Comparison of ENCODE assay signal across 8 cellular contexts in genomic region chr2:39513641-39514094, GRCh38.
DNase-seq lines count a peak whose midpoint lies in the region; ATAC-seq and TF ChIP-seq lines count a peak whose summit lies in the region.

No MANE protein-coding gene starts in this region.

- H3K9me3 ChIP-seq in Panc1 (ENCODE audit: control insufficient read depth, insufficient read depth, low read depth, low read length) = no peaks in the 10 kb centered on the region

- no TSS peak for BruUV-seq in Panc1 (replicated peaks; lab: Mats Ljungman, UMichigan)

- peak; percentile 87 for ATAC-seq in GM19351 (IDR thresholded peaks at IDR 0.05; ENCODE audit: unreplicated experiment)
- ATAC-seq in HG03432 (IDR thresholded peaks at IDR 0.05; ENCODE audit: unreplicated experiment) = peak; percentile 97
- ATAC-seq in Panc1 = peak; percentile 85

- no peak overlapping the region for H3K27ac ChIP-seq in Panc1 (ENCODE audit: low read length)

- no peak overlapping the region for H3K4me3 ChIP-seq in Panc1 (ENCODE audit: low read depth in 2 of 2, low read length in 2 of 2)

- no peaks in the 10 kb centered on the region for H3K4me1 ChIP-seq in Panc1 (ENCODE audit: control insufficient read depth, insufficient read depth, low read length)

- no peaks in the 10 kb centered on the region for H3K36me3 ChIP-seq in Panc1 (ENCODE audit: control insufficient read depth, insufficient read depth, low read length)

- DNase-seq in DMS153 treated with DMSO at 0.1 percent for 48 hours (lab: John Stamatoyannopoulos, UW; ENCODE audit: unreplicated experiment) = peak; percentile 35
- DNase-seq in Panc1 (ENCODE audit: low read depth, low spot score) = no peak
- DNase-seq in amygdala (lab: John Stamatoyannopoulos, UW) = peak in 31 of 56 donors; percentile 7 to 77 (median 27)
- peak; percentile 82 for DNase-seq in iPS-NIHi11 (ENCODE audit: low spot score)
- peak; percentile 65 to 69 for DNase-seq in stimulated activated CD4-positive, alpha-beta T cell treated with anti-CD3 and anti-CD28 coated beads, Interleukin-15, amount 100 ng/mL, for 48 hours (ENCODE audit: low read depth in 2 of 2)
- no peak for DNase-seq in HuH-7.5 (ENCODE audit: low spot score)

- in situ Hi-C loops in Panc1 (cut with HindIII; ENCODE audit: low pct_unique_long_range_greater_than_20kb, low sequenced_read_pairs) = no loop called here

- CTCF ChIA-PET in Panc1 (lab: Charles Lee) = no interaction called here

- POLR2A ChIA-PET in Panc1 (lab: Charles Lee) = no interaction called here

- TF ChIP-seq CTCF in Panc1 (IDR thresholded peaks at IDR 0.05) = peak; percentile 74

- H3K27me3 ChIP-seq in Panc1 (ENCODE audit: control insufficient read depth, insufficient read depth, low read length) = no peaks in the 10 kb centered on the region

- intact Hi-C loops in Panc1 (cut with micrococcal nuclease; ENCODE audit: unreplicated experiment) = loop anchor here (5.0 kb wide), 1 partner anchor 184 kb away; no protein-coding TSS in a partner anchor

Comparison
In these comparisons a context has a peak if more than half of its experiments do, and no peak if none do; other contexts are left out.
1. DNase-seq: peak in DMS153 treated with DMSO at 0.1 percent for 48 hours (single experiment), amygdala (31 of 56), iPS-NIHi11 (single experiment) and stimulated activated CD4-positive, alpha-beta T cell treated with anti-CD3 and anti-CD28 coated beads, Interleukin-15, amount 100 ng/mL, for 48 hours (2 of 2); none in Panc1 (single experiment) and HuH-7.5 (single experiment).
2. Peak in every context shown above with its lines, with median percentiles within 50 percentile points of each other: ATAC-seq.